ENCODE assay signal across 35 cellular contexts in genomic region chr2:128742467-128742866, GRCh38.
"Had no signal": no experiment of that assay in that cellular context is flagged by ENCODE, and none has a peak within 500 bp of the region (broad histone marks: within the 10 kb centered on the region; RNA-seq: fewer than 3 reads in every experiment).

No MANE protein-coding gene starts in this region.

- DNase-seq: activated B cell treated with CpG ODN at 0.5 μM for 24 hours; activated CD4-positive, alpha-beta memory T cell treated with anti-CD3 and anti-CD28 coated beads for 36 hours; activated CD4-positive, alpha-beta T cell treated with anti-CD3 and anti-CD28 coated beads for 4 hours; activated CD4-positive, alpha-beta T cell treated with anti-CD3 and anti-CD28 coated beads, Interleukin-2, amount 50 U/mL, for 1 hour; activated CD4-positive, CD25-positive, alpha-beta regulatory T cell treated with anti-CD3 and anti-CD28 coated beads, Interleukin-2, amount 50 U/mL, for 72 hours; activated CD8-positive, alpha-beta memory T cell treated with anti-CD3 and anti-CD28 coated beads, Interleukin-2, amount 50 U/mL, for 4 hours; activated gamma-delta T cell treated with Interleukin-2 at 50 U/mL for 16 hours; activated naive CD4-positive, alpha-beta T cell treated with anti-CD3 and anti-CD28 coated beads for 36 hours; activated T-cell treated with anti-CD3 and anti-CD28 coated beads for 4 hours; activated T-cell treated with anti-CD3 and anti-CD28 coated beads, Interleukin-2, amount 50 U/mL, for 4 hours; adrenal gland; Kasumi-1; KG1; MG63; NCI-H1092; NCI-H187 treated with DMSO at 0.1 percent for 48 hours; NCI-H2081; NCI-H2171 treated with DMSO at 0.1 percent for 48 hours; NCI-H2227 treated with DMSO at 0.1 percent for 48 hours; NCI-H446 treated with DMSO at 0.1 percent for 48 hours; NCI-H524; PC-3; Peyer's patch; SIG-M5; T-cell; T-helper 17 cell; T-helper 9 cell had no signal

- H3K27me3 Mint-ChIP-seq: activated B cell treated with CpG ODN at 0.5 μM for 24 hours had no signal

- H3K27me3 ChIP-seq: adrenal gland, Peyer's patch had no signal

- H3K4me1 Mint-ChIP-seq: activated B cell treated with CpG ODN at 0.5 μM for 24 hours; central memory CD8-positive, alpha-beta T cell; T-cell; T-helper 17 cell had no signal

- H3K36me3 ChIP-seq: adrenal gland, MG63, Peyer's patch had no signal

- H3K9me3 Mint-ChIP-seq: activated B cell treated with CpG ODN at 0.5 μM for 24 hours; activated CD4-positive, alpha-beta memory T cell treated with anti-CD3 and anti-CD28 coated beads for 36 hours; activated naive CD4-positive, alpha-beta T cell treated with anti-CD3 and anti-CD28 coated beads for 36 hours; activated naive CD4-positive, alpha-beta T cell treated with anti-CD3 and anti-CD28 coated beads, Interleukin-2, amount 50 U/mL, for 72 hours; activated T-cell treated with anti-CD3 and anti-CD28 coated beads, Interleukin-2, amount 50 U/mL, for 4 hours; activated T-helper 1 cell treated with anti-CD3 and anti-CD28 coated beads, Interleukin-12 subunit alpha, Interleukin-12 subunit beta, Interleukin-2, Interleukin-4 antibody, amounts not matched to agents 30 ng/mL and 10 ng/mL and 1 ng/mL, durations not matched to agents 14 hours and 24 hours and 36 hours; central memory CD8-positive, alpha-beta T cell; T-cell had no signal

- H3K4me3 ChIP-seq: adrenal gland, MG63, Peyer's patch had no signal

- ATAC-seq: activated naive CD4-positive, alpha-beta T cell treated with anti-CD3 and anti-CD28 coated beads, Interleukin-2, amount 50 U/mL, for 72 hours; activated T-cell treated with anti-CD3 and anti-CD28 coated beads, Interleukin-2, amount 50 U/mL, for 4 hours; PC-3; Right ventricle myocardium inferior; SK-N-SH treated with all-trans-retinoic acid at 6 μM for 48 hours; T-cell; T-helper 17 cell had no signal

- H3K36me3 Mint-ChIP-seq: activated CD4-positive, alpha-beta memory T cell treated with anti-CD3 and anti-CD28 coated beads for 36 hours; activated naive CD4-positive, alpha-beta T cell treated with anti-CD3 and anti-CD28 coated beads, Interleukin-2, amount 50 U/mL, for 72 hours; brain; T-cell had no signal

- H3K4me1 ChIP-seq: Peyer's patch had no signal

- H3K27ac ChIP-seq: adrenal gland, Peyer's patch, RWPE1, VCaP had no signal

- H3K27ac Mint-ChIP-seq: activated B cell treated with CpG ODN at 0.5 μM for 24 hours; activated CD4-positive, alpha-beta memory T cell treated with anti-CD3 and anti-CD28 coated beads for 36 hours; activated naive CD4-positive, alpha-beta T cell treated with anti-CD3 and anti-CD28 coated beads for 36 hours; activated naive CD4-positive, alpha-beta T cell treated with anti-CD3 and anti-CD28 coated beads, Interleukin-2, amount 50 U/mL, for 72 hours; activated T-helper 1 cell treated with anti-CD3 and anti-CD28 coated beads, Interleukin-12 subunit alpha, Interleukin-12 subunit beta, Interleukin-2, Interleukin-4 antibody, amounts not matched to agents 30 ng/mL and 10 ng/mL and 1 ng/mL, durations not matched to agents 14 hours and 24 hours and 36 hours; brain; T-cell; T-helper 17 cell had no signal

- H3K4me3 Mint-ChIP-seq: activated B cell treated with CpG ODN at 0.5 μM for 24 hours; activated CD4-positive, alpha-beta memory T cell treated with anti-CD3 and anti-CD28 coated beads for 36 hours; activated naive CD4-positive, alpha-beta T cell treated with anti-CD3 and anti-CD28 coated beads for 36 hours; activated T-cell treated with anti-CD3 and anti-CD28 coated beads, Interleukin-2, amount 50 U/mL, for 4 hours; activated T-helper 1 cell treated with anti-CD3 and anti-CD28 coated beads, Interleukin-12 subunit alpha, Interleukin-12 subunit beta, Interleukin-2, Interleukin-4 antibody, amounts not matched to agents 30 ng/mL and 10 ng/mL and 1 ng/mL, durations not matched to agents 14 hours and 24 hours and 36 hours; brain; central memory CD8-positive, alpha-beta T cell; T-cell; T-helper 17 cell had no signal

- H3K9me3 ChIP-seq: adrenal gland, MG63, Peyer's patch had no signal
